ENCODE assay signal across 8 cellular contexts in the genomic region with DNA sequence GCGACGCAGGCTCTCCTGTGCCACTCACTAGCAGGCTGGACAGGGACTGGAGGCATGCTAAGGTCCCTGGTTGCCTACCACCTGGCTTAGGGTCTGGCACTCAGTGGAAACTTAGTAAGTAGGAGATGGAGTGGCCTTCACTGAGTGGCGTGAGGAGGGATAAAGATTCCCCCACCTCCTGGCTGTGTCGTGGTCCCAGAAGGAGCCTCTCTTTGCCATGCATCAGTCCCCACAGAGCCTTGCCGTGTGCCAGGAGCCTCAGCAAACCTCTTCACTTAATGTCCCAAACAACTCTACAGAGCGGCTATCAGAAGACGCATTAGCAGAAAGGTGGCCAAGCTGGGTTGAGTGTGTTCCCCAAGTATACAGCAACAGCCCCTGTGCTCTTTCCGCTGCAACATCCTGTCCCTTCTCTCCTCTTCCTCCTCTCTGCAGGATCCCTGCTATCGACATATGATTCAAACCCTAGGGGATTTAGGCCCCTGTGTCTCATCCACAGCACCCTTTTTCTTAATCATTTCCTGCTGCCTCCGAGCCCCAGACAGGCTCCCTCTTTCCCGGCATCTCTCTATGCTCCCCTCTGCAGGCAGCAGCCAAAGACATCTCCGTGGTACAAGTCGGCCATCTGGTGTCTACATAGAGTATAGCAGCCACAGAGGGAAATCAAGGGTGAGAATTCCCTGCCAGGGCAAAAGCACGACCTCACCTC.
DNase-seq lines count a peak whose midpoint lies in the region; ATAC-seq and TF ChIP-seq lines count a peak whose summit lies in the region.

No MANE protein-coding gene starts in this region.

- ATAC-seq in HG03460 (IDR thresholded peaks at IDR 0.05; ENCODE audit: unreplicated experiment): no peak

- intact Hi-C loops in posterior cingulate gyrus (cut with DNase I): loop anchor here (1.0 to 5.0 kb wide), 3 partner anchors 37 to 301 kb away; no protein-coding TSS in a partner anchor

- peak; percentile 43 for TF ChIP-seq CTCF in GM20000 (IDR thresholded peaks at IDR 0.05; ENCODE audit: extremely low read depth, missing control alignments)

- DNase-seq in AML-193 (lab: John Stamatoyannopoulos, UW): peak; percentile 53 to 70
- DNase-seq in GM20000 (ENCODE audit: low spot score): peak; percentile 69
- peak; percentile 59 for DNase-seq in NCI-H345 (lab: John Stamatoyannopoulos, UW)
- peak; percentile 52 to 64 for DNase-seq in activated T-cell treated with anti-CD3 and anti-CD28 coated beads, Interleukin-2, amount 50 U/mL, for 48 hours
- peak; percentile 22 for DNase-seq in glomerular endothelial cell (ENCODE audit: extremely low read depth, low read depth, low spot score)
- DNase-seq in posterior cingulate gyrus: peak; percentile 49 to 94 (median 72)
- no peak for DNase-seq in NCI-H187 treated with DMSO at 0.1 percent for 48 hours (lab: John Stamatoyannopoulos, UW)
